25 cellular contexts compared by ENCODE assay signal in genomic region chr15:61929452-61929851, GRCh38.
"Had no signal": no experiment of that assay in that cellular context is flagged by ENCODE, and none has a peak within 500 bp of the region (broad histone marks: within the 10 kb centered on the region; RNA-seq: fewer than 3 reads in every experiment).

No MANE protein-coding gene starts in this region.

- H3K36me3 ChIP-seq: WERI-Rb-1 had no signal

- DNase-seq: activated B cell treated with CpG ODN at 0.5 μM for 24 hours; activated CD4-positive, alpha-beta T cell treated with anti-CD3 and anti-CD28 coated beads for 48 hours; activated CD4-positive, alpha-beta T cell treated with anti-CD3 and anti-CD28 coated beads, Interleukin-2, amount 50 U/mL, for 1 hour; activated CD4-positive, alpha-beta T cell treated with anti-CD3 and anti-CD28 coated beads, Interleukin-2, amount 50 U/mL, for 48 hours; activated CD8-positive, alpha-beta memory T cell treated with anti-CD3 and anti-CD28 coated beads for 24 hours; activated CD8-positive, alpha-beta T cell treated with anti-CD3 and anti-CD28 coated beads for 36 hours; activated gamma-delta T cell; activated naive CD4-positive, alpha-beta T cell; activated naive CD4-positive, alpha-beta T cell treated with anti-CD3 and anti-CD28 coated beads, Interleukin-2, amount 10 ng/mL, durations not matched to agents 7 days and 5 days; activated naive CD8-positive, alpha-beta T cell treated with anti-CD3 and anti-CD28 coated beads, Interleukin-2, amount 10 ng/mL, durations not matched to agents 7 days and 5 days; activated T-cell treated with anti-CD3 and anti-CD28 coated beads, Interleukin-2, amount 50 U/mL, for 48 hours; dorsolateral prefrontal cortex; effector memory CD4-positive, alpha-beta T cell; endodermal cell; foreskin fibroblast; head of caudate nucleus; T-helper 9 cell; WERI-Rb-1 had no signal

- H3K4me3 ChIP-seq: ascending aorta, coronary artery, dorsolateral prefrontal cortex had no signal

- H3K9me3 ChIP-seq: ascending aorta had no signal

- FAIRE-seq: bronchial epithelial cell, frontal cortex had no signal

- H3K27ac ChIP-seq: ascending aorta, coronary artery, dorsolateral prefrontal cortex, WERI-Rb-1 had no signal

- H3K27me3 ChIP-seq: ascending aorta, dorsolateral prefrontal cortex had no signal

- H3K4me1 ChIP-seq: ascending aorta had no signal

- ATAC-seq: activated CD4-positive, CD25-positive, alpha-beta regulatory T cell treated with anti-CD3 and anti-CD28 coated beads, Interleukin-2, amount 50 U/mL, for 24 hours; activated CD8-positive, alpha-beta T cell treated with anti-CD3 and anti-CD28 coated beads for 36 hours; activated naive CD4-positive, alpha-beta T cell treated with anti-CD3 and anti-CD28 coated beads, Interleukin-2, amount 50 U/mL, for 72 hours; esophagus mucosa had no signal
